14 cellular contexts compared by ENCODE assay signal in the genomic region with DNA sequence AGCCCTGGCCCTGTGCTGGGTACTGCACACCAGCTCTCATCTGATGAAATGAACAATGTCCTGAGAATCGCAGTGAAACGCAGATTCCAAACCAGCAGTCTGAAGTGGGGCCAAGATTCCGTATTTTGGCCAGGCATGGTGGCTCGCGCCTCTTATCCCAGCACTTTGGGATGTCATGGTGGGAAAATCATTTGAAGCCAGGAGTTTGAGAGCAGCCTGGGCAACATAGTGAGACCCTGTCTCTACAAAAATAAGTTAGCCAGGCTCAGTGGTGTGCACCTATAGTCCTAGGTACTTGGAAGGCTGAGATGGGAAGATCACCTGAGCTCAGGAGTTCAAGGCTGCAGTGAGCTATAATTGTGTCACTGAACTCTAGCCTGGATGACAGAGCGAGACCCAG. TPM values are rescaled to one million over a fixed set of nuclear protein-coding genes. Genes with fewer than 3 reads are reported as not detected.
DNase-seq lines count a peak whose midpoint lies in the region; TF ChIP-seq lines count a peak whose summit lies in the region.
"Had no signal": no experiment of that assay in that cellular context is flagged by ENCODE, and none has a peak within 500 bp of the region (broad histone marks: within the 10 kb centered on the region; RNA-seq: fewer than 3 reads in every experiment).

No MANE protein-coding gene starts in this region.

- TF ChIP-seq EP300 in Ishikawa (IDR thresholded peaks at IDR 0.05; ENCODE audit: borderline replicate concordance): no peak

- BruUV-seq in Calu3 (replicated peaks; lab: Mats Ljungman, UMichigan): no TSS peak

- H3K4me3 Mint-ChIP-seq in Calu3 (ENCODE audit: low read depth, unreplicated experiment) (no peak overlapping the region), nephron (no peak overlapping the region)
- H3K4me3 Mint-ChIP-seq: CD14-positive monocyte; CD8-positive, alpha-beta T cell had no signal

- intact Hi-C loops in Calu3 (cut with micrococcal nuclease; ENCODE audit: unreplicated experiment): no loop called here

- H3K36me3 Mint-ChIP-seq in Calu3 (ENCODE audit: insufficient read depth, unreplicated experiment) (peaks cover 56% of the 10 kb centered on the region), nephron (ENCODE audit: low read depth) (no peaks in the 10 kb centered on the region)
- H3K36me3 Mint-ChIP-seq: CD14-positive monocyte; CD8-positive, alpha-beta T cell had no signal

- CTCF ChIA-PET in Calu3 (lab: Charles Lee): no interaction called here

- H3K27me3 Mint-ChIP-seq in Calu3 (ENCODE audit: unreplicated experiment) (no peaks in the 10 kb centered on the region), nephron (ENCODE audit: low read depth) (peaks cover 18% of the 10 kb centered on the region)

- TF ChIP-seq CTCF in Calu3 (IDR thresholded peaks at IDR 0.05; ENCODE audit: unreplicated experiment) (no peak), nephron (IDR thresholded peaks at IDR 0.05; ENCODE audit: unreplicated experiment in 3 of 3) (no peak)

- no peak for TF ChIP-seq RAD21 in Ishikawa (IDR thresholded peaks at IDR 0.05; ENCODE audit: low read depth)

- H3K9me3 Mint-ChIP-seq in Calu3 (ENCODE audit: low read depth, unreplicated experiment): no peaks in the 10 kb centered on the region
- H3K9me3 Mint-ChIP-seq in nephron: no peaks in the 10 kb centered on the region
- H3K9me3 Mint-ChIP-seq: CD8-positive, alpha-beta T cell had no signal

- peak overlapping the region; percentile 98 for H3K27ac Mint-ChIP-seq in Calu3 (ENCODE audit: unreplicated experiment)
- H3K27ac Mint-ChIP-seq in nephron: peak overlapping the region in 2 of 3 experiments; percentile 73 to 84
- H3K27ac Mint-ChIP-seq: CD14-positive monocyte; CD8-positive, alpha-beta T cell had no signal

- H3K4me1 Mint-ChIP-seq in Calu3 (ENCODE audit: low read depth, unreplicated experiment) (peaks cover 56% of the 10 kb centered on the region), nephron (peaks cover 62% of the 10 kb centered on the region)
- H3K4me1 Mint-ChIP-seq: CD14-positive monocyte had no signal

- DNase-seq in Calu3: no peak
- peak; percentile 32 for DNase-seq in astrocyte of the hippocampus (ENCODE audit: low read depth, low spot score)
- DNase-seq in medulla oblongata (ENCODE audit: extremely low spot score): no peak
- DNase-seq in activated CD4-positive, alpha-beta T cell treated with anti-CD3 and anti-CD28 coated beads for 48 hours: no peak
- no peak for DNase-seq in ecto neural progenitor cell (ENCODE audit: low spot score)
- DNase-seq in NOMO-1 treated with dmso at 0.1 percent for 144 hours (lab: John Stamatoyannopoulos, UW; ENCODE audit: unreplicated experiment): no peak
- DNase-seq: CD8-positive, alpha-beta T cell; COR-L47; DND-41; GDM1 had no signal

TF ChIP-seq in Ishikawa, 13 proteins besides CTCF, POLR2A, EP300 and RAD21:
- TF ChIP-seq, protein P1, sequence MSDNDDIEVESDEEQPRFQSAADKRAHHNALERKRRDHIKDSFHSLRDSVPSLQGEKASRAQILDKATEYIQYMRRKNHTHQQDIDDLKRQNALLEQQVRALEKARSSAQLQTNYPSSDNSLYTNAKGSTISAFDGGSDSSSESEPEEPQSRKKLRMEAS (IDR thresholded peaks at IDR 0.05): 0 out of 2 replicates have a peak, but pooled peaks have one; percentile 37
- no peak for TF ChIP-seq NFIC (IDR thresholded peaks at IDR 0.05)
- no peak for TF ChIP-seq ZBTB7A (IDR thresholded peaks at IDR 0.05; ENCODE audit: low read depth)
- TF ChIP-seq CREB1 (IDR thresholded peaks at IDR 0.05; ENCODE audit: low read depth): no peak
- no peak for TF ChIP-seq FOXM1 (IDR thresholded peaks at IDR 0.05; ENCODE audit: borderline replicate concordance, low read depth)
- TF ChIP-seq CEBPB (IDR thresholded peaks at IDR 0.05): no peak
- no peak for TF ChIP-seq YY1 (IDR thresholded peaks at IDR 0.05; ENCODE audit: low read depth)

RNA-seq across cellular contexts. Expression of a gene that starts 13.0 kb away (rescaled TPM):
- 202 and 260 TPM in 2 replicates for total RNA-seq in Calu3 (2022)

RNA-seq across cellular contexts. Expression of a gene that starts 33.1 kb away (rescaled TPM):
- total RNA-seq in Calu3 (2022): not detected in 2 replicates
- total RNA-seq: HT-29 had no signal

RNA-seq across cellular contexts. Expression of a gene that starts 55.7 kb away (rescaled TPM):
- total RNA-seq in Calu3 (2022): 12.0 and 14.2 TPM in 2 replicates
